ENCODE assay signal across 8 cellular contexts in genomic region chr17:80034977-80035686, GRCh38. TPM values are rescaled to one million over a fixed set of nuclear protein-coding genes. Genes with fewer than 3 reads are reported as not detected.
DNase-seq lines count a peak whose midpoint lies in the region; ATAC-seq and TF ChIP-seq lines count a peak whose summit lies in the region.

No MANE protein-coding gene starts in this region.

- CTCF ChIA-PET in WTC11 (lab: Charles Lee): interaction anchor here (0.5 to 1.6 kb wide), 4 partner anchors 27 to 233 kb away, joined by 3 to 8 read pairs (median 4); no protein-coding TSS in a partner anchor

- DNase-seq in Caki2 (ENCODE audit: low read depth): peak; percentile 26
- DNase-seq in WTC11 (ENCODE audit: low spot score): peak; percentile 55
- DNase-seq in dedifferentiated amniotic fluid mesenchymal stem cell (ENCODE audit: extremely low spot score): peak; percentile 42
- DNase-seq in memory B cell (ENCODE audit: low spot score in 2 of 2): peak; percentile 52 to 73
- no peak for DNase-seq in stomach
- no peak for DNase-seq in GF-D8 (lab: John Stamatoyannopoulos, UW)
- no peak for DNase-seq in SW 1271 (lab: John Stamatoyannopoulos, UW)

- H3K4me3 ChIP-seq in stomach: peak overlapping the region; percentile 77 to 83 (median 82)

- H3K36me3 ChIP-seq in stomach: peaks cover 0 to 6% (median 0%) of the 10 kb centered on the region in 4 donors

- no peaks in the 10 kb centered on the region for H3K9me3 ChIP-seq in stomach

- no peak for TF ChIP-seq POLR2A in stomach (IDR thresholded peaks at IDR 0.05)

- WGBS in stomach, 5 donors: 0 to 1% (median 1%) methylated on average over 22 to 50 of the region's 50 CpGs

- H3K36me3 Mint-ChIP-seq in WTC11: peaks cover 5% of the 10 kb centered on the region
- H3K36me3 Mint-ChIP-seq in memory B cell: no peaks in the 10 kb centered on the region

- no peak for TF ChIP-seq CTCF in WTC11 (IDR thresholded peaks at IDR 0.05)
- TF ChIP-seq CTCF in stomach (IDR thresholded peaks at IDR 0.05): no peak

- POLR2A ChIA-PET in WTC11 (lab: Charles Lee): interaction anchor here (0.8 to 1.4 kb wide), 3 partner anchors 9 to 193 kb away, joined by 3 to 4 read pairs (median 3); no protein-coding TSS in a partner anchor

- ATAC-seq in HG02852 (IDR thresholded peaks at IDR 0.05; ENCODE audit: unreplicated experiment) (peak; percentile 29), WTC11 (no peak; the same call in 1 of the 2 replicates), memory B cell (ENCODE audit: low read depth) (peak; percentile 58)

- H3K27me3 Mint-ChIP-seq in WTC11 (ENCODE audit: low read depth) (no peaks in the 10 kb centered on the region), memory B cell (no peaks in the 10 kb centered on the region)

- H3K4me1 Mint-ChIP-seq in WTC11: peaks cover 35% of the 10 kb centered on the region
- H3K4me1 Mint-ChIP-seq in memory B cell: peaks cover 9% of the 10 kb centered on the region

- no peak for TF ChIP-seq EP300 in stomach (IDR thresholded peaks at IDR 0.05)

- H3K27ac Mint-ChIP-seq in WTC11: peak overlapping the region; percentile 86
- peak overlapping the region; percentile 86 for H3K27ac Mint-ChIP-seq in memory B cell

- H3K4me3 Mint-ChIP-seq in WTC11 (peak overlapping the region; percentile 93), memory B cell (peak overlapping the region; percentile 78)

- H3K27me3 ChIP-seq in stomach: peaks cover 0 to 6% (median 0%) of the 10 kb centered on the region in 3 donors

- in situ Hi-C loops in Caki2 (cut with HindIII; ENCODE audit: low pct_unique_long_range_greater_than_20kb, low sequenced_read_pairs): no loop called here

- H3K4me1 ChIP-seq in stomach: peaks cover 18 to 51% (median 37%) of the 10 kb centered on the region in 4 donors

- intact Hi-C loops in stomach (cut with DNase I; ENCODE audit: low total_unique reads): no loop called here

- H3K9me3 Mint-ChIP-seq in WTC11 (no peaks in the 10 kb centered on the region), memory B cell (no peaks in the 10 kb centered on the region)

- peak overlapping the region; percentile 68 to 93 (median 83) for H3K27ac ChIP-seq in stomach

TF ChIP-seq in WTC11, 78 proteins besides CTCF, POLR2A, EP300 and RAD21:
- TF ChIP-seq, protein P1, sequence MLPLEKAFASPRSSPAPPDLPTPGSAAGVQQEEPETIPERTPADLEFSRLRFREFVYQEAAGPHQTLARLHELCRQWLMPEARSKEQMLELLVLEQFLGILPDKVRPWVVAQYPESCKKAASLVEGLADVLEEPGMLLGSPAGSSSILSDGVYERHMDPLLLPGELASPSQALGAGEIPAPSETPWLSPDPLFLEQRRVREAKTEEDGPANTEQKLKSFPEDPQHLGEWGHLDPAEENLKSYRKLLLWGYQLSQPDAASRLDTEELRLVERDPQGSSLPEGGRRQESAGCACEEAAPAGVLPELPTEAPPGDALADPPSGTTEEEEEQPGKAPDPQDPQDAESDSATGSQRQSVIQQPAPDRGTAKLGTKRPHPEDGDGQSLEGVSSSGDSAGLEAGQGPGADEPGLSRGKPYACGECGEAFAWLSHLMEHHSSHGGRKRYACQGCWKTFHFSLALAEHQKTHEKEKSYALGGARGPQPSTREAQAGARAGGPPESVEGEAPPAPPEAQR (CRISPR knock-in tag; IDR thresholded peaks at IDR 0.05): no peak
- TF ChIP-seq ZNF138 (CRISPR knock-in tag; conservative IDR thresholded peaks at IDR 0.05) (no peak), E2F4 (CRISPR knock-in tag; IDR thresholded peaks at IDR 0.05; ENCODE audit: borderline replicate concordance, low read depth) (0 out of 2 replicates have a peak, but pooled peaks have one; percentile 25), ZMAT4 (CRISPR knock-in tag; IDR thresholded peaks at IDR 0.05) (no peak)

RNA-seq across cellular contexts. Expression of gene TBC1D16, which starts 0.5 kb away (rescaled TPM):
- total RNA-seq in Caki2 (2014; rRNA removed; shearing (Covaris generic); ENCODE audit: low replicate concordance): 25.8 and 27.0 TPM in 2 replicates
- total RNA-seq in WTC11 (2021) (89.8 to 96.1 TPM (median 90.4 TPM) in 3 replicates), stomach (10 to 100 TPM; 12.7 to 22.2 (median 21.0) TPM)
- 10 to 100 TPM in 1 of 3 donors, 1 to 10 TPM in 2; 3.0 to 17.1 (median 6.6) TPM for polyA plus RNA-seq in stomach

RNA-seq across cellular contexts. Expression of gene CCDC40, which starts 1.3 kb away (rescaled TPM):
- 7.2 and 41.3 TPM in 2 replicates for total RNA-seq in Caki2 (2014; rRNA removed; shearing (Covaris generic); ENCODE audit: low replicate concordance)
- total RNA-seq in WTC11 (2021) (15.1 to 16.3 TPM (median 15.2 TPM) in 3 replicates), stomach (10 to 100 TPM in 2 of 5 donors, 1 to 10 TPM in 3; 3.5 to 56.2 (median 5.8) TPM)
- polyA plus RNA-seq in stomach: 1 to 10 TPM in 2 of 3 donors, under 1 TPM in 1; 0.61 to 2.2 (median 1.6) TPM

Comparison
In these comparisons a context has a peak if more than half of its experiments do, and no peak if none do; other contexts are left out.
1. DNase-seq: peak in Caki2 (single experiment), WTC11 (single experiment), dedifferentiated amniotic fluid mesenchymal stem cell (single experiment) and memory B cell (2 of 2); none in stomach (single experiment), GF-D8 (single experiment) and SW 1271 (0 of 2).